32 cellular contexts compared by ENCODE assay signal in genomic region chr13:39072842-39073241, GRCh38.
"Had no signal": no experiment of that assay in that cellular context is flagged by ENCODE, and none has a peak within 500 bp of the region (broad histone marks: within the 10 kb centered on the region; RNA-seq: fewer than 3 reads in every experiment).

No MANE protein-coding gene starts in this region.

- H3K27ac ChIP-seq: adrenal gland, ascending aorta, body of pancreas, brain microvascular endothelial cell, breast epithelium, cardiac muscle cell had no signal

- H3K4me1 ChIP-seq: adrenal gland, ascending aorta, body of pancreas, breast epithelium had no signal

- ATAC-seq: activated naive CD4-positive, alpha-beta T cell treated with anti-CD3 and anti-CD28 coated beads, Interleukin-2, amount 50 U/mL, for 72 hours; activated naive CD8-positive, alpha-beta T cell treated with anti-CD3 and anti-CD28 coated beads, Interleukin-2, amount 50 U/mL, for 24 hours; activated T-cell treated with anti-CD3 and anti-CD28 coated beads, Interleukin-2, amount 50 U/mL, for 4 hours; activated T-cell treated with anti-CD3 and anti-CD28 coated beads, Interleukin-2, amount 50 U/mL, for 72 hours; activated T-helper 17 cell treated with anti-CD3 and anti-CD28 coated beads, Interleukin-2, amount 50 U/mL, for 72 hours; body of pancreas had no signal

- H3K4me3 ChIP-seq: adrenal gland, ascending aorta, body of pancreas, breast epithelium, cardiac muscle cell had no signal

- FAIRE-seq: astrocyte had no signal

- H3K9me3 ChIP-seq: adrenal gland, body of pancreas, breast epithelium had no signal

- DNase-seq: activated effector memory CD4-positive, alpha-beta T cell treated with anti-CD3 and anti-CD28 coated beads, Interleukin-2, amount 50 U/mL, for 16 hours; activated effector memory CD4-positive, alpha-beta T cell treated with Interleukin-2 at 50 U/mL for 16 hours; activated gamma-delta T cell; activated gamma-delta T cell treated with Interleukin-2 at 50 U/mL for 16 hours; activated naive CD4-positive, alpha-beta T cell; activated naive CD4-positive, alpha-beta T cell treated with anti-CD3 and anti-CD28 coated beads for 36 hours; activated naive CD4-positive, alpha-beta T cell treated with anti-CD3 and anti-CD28 coated beads, Interleukin-2, amount 10 ng/mL, durations not matched to agents 7 days and 5 days; activated naive CD4-positive, alpha-beta T cell treated with anti-CD3 and anti-CD28 coated beads, Interleukin-2, amount 50 U/mL, for 16 hours; activated naive CD4-positive, alpha-beta T cell treated with Interleukin-2 at 50 U/mL for 16 hours; activated naive CD8-positive, alpha-beta T cell treated with anti-CD3 and anti-CD28 coated beads for 36 hours; activated naive CD8-positive, alpha-beta T cell treated with anti-CD3 and anti-CD28 coated beads, Interleukin-2, amount 10 ng/mL, durations not matched to agents 7 days and 5 days; activated naive CD8-positive, alpha-beta T cell treated with anti-CD3 and anti-CD28 coated beads, Interleukin-2, amount 50 U/mL, for 24 hours; activated T-cell treated with anti-CD3 and anti-CD28 coated beads, Interleukin-2, amount 50 U/mL, for 1 hour; activated T-cell treated with anti-CD3 and anti-CD28 coated beads, Interleukin-2, amount 50 U/mL, for 24 hours; activated T-cell treated with anti-CD3 and anti-CD28 coated beads, Interleukin-2, amount 50 U/mL, for 4 hours; activated T-cell treated with anti-CD3 and anti-CD28 coated beads, Interleukin-2, amount 50 U/mL, for 48 hours; activated T-cell treated with anti-CD3 and anti-CD28 coated beads, Interleukin-2, amount 50 U/mL, for 72 hours; adrenal gland; amniotic stem cell; amygdala; aorta; body of pancreas; brain microvascular endothelial cell; caudate nucleus; central memory CD4-positive, alpha-beta T cell; cerebellar nuclear complex had no signal

- H3K27me3 ChIP-seq: adrenal gland, ascending aorta, body of pancreas, brain microvascular endothelial cell, cardiac muscle cell had no signal

- H3K36me3 ChIP-seq: adrenal gland, ascending aorta, brain microvascular endothelial cell, breast epithelium, cardiac muscle cell had no signal
